8 cellular contexts compared by ENCODE assay signal in the genomic region with DNA sequence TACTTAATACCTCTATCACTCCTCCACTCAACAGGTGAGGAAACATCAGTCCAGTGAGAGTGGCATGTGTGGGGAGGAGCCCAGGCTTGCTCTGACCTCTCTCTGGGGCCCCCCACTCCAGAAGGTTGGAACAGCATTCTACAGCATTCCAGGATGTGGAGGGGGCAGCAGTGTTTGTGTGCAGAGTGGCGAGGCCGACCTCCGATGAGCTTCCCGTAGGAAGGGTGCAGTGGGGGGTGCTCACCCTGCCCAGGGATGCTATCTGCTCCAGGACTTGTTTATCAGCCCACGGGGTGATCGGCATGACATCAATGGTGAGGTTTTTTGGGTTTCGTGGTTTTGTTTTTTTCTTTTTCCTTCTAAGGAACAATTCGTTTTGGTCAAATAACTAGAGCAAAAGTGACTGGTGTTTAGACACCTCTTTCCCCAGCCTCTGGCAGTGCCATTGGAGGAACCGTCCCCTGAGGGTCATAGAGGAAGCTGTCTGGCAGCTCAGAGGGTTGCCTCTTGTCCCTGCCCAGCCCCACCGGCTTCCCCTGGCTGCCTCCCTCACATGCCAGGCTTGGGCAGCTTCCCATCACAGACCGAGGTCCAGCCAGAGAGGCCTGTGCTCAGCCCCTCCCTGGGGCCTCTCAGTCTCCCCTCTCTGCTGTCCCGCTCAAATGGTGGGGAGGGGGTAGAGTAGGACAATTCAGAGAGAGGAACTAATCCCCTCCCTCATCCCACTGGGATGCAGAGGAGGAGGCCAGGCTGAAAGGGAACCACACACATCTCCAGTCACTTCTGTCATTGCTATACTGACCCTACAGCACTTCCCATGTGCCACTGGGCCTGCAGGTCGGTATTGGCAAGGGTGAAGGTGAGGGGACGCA.
DNase-seq lines count a peak whose midpoint lies in the region; ATAC-seq and TF ChIP-seq lines count a peak whose summit lies in the region.

No MANE protein-coding gene starts in this region.

- H3K36me3 Mint-ChIP-seq in T-cell, result no peaks in the 10 kb centered on the region

- POLR2A ChIA-PET in GM10248 (lab: Yijun Ruan, JAX) (interaction anchor here (1.0 kb wide), 1 partner anchor 110 kb away, joined by 3 read pairs; no protein-coding TSS in a partner anchor), T-cell (lab: Charles Lee) (interaction anchor here (0.6 to 4.2 kb wide), 9 partner anchors 42 to 98 kb away, joined by 3 to 32 read pairs (median 5); a partner anchor contains a TSS)

- peak overlapping the region; percentile 17 to 63 (median 47) for H3K4me3 Mint-ChIP-seq in T-cell

- H3K9me3 Mint-ChIP-seq in T-cell, result no peaks in the 10 kb centered on the region

- H3K4me3 ChIP-seq in rectal smooth muscle tissue (ENCODE audit: low read length), result no peak overlapping the region

- no peaks in the 10 kb centered on the region for H3K4me1 ChIP-seq in rectal smooth muscle tissue (ENCODE audit: control insufficient read depth, insufficient read depth, low read length)

- H3K4me1 Mint-ChIP-seq in T-cell, result peaks cover 86 to 91% (median 89%) of the 10 kb centered on the region in 3 donors

- no peaks in the 10 kb centered on the region for H3K27me3 Mint-ChIP-seq in T-cell

- H3K9ac ChIP-seq in rectal smooth muscle tissue (ENCODE audit: low read length), result no peak overlapping the region

- TF ChIP-seq CTCF in GM10248 (IDR thresholded peaks at IDR 0.05; ENCODE audit: control extremely low read depth, extremely low read depth, low read depth, missing control alignments), result no peak

- DNase-seq in GM10248 (ENCODE audit: extremely low spot score) (peak; percentile 19), T-cell (peak in 6 of 34 experiments; percentile 30 to 57 (median 40)), fibroblast of gingiva (ENCODE audit: low read depth) (peak; percentile 24), HT-29 (ENCODE audit: low spot score) (no peak)

- ATAC-seq in T-cell (replicated peaks in 1 of 4), result no peak
- no peak for ATAC-seq in GM19463 (IDR thresholded peaks at IDR 0.05; ENCODE audit: unreplicated experiment)
- no peak for ATAC-seq in esophagus mucosa
- ATAC-seq in GM18511 (IDR thresholded peaks at IDR 0.05; ENCODE audit: unreplicated experiment), result no peak

- H3K27me3 ChIP-seq in rectal smooth muscle tissue (ENCODE audit: control insufficient read depth, insufficient read depth, low read length), result no peaks in the 10 kb centered on the region

- H3K27ac ChIP-seq in rectal smooth muscle tissue (ENCODE audit: low read depth, low read length), result peak overlapping the region; percentile 43

- H3K36me3 ChIP-seq in rectal smooth muscle tissue (ENCODE audit: control insufficient read depth, insufficient read depth, low read length), result no peaks in the 10 kb centered on the region

- peak overlapping the region; percentile 99 to 100 for H3K27ac Mint-ChIP-seq in T-cell

- CTCF ChIA-PET in GM10248 (lab: Yijun Ruan, JAX), result interaction anchor here (0.8 to 12.5 kb wide), 7 partner anchors 10 to 412 kb away, joined by 3 to 169 read pairs (median 9); a partner anchor contains a TSS
- CTCF ChIA-PET in T-cell (lab: Charles Lee), result interaction anchor here (0.6 to 8.5 kb wide), 10 partner anchors 10 to 411 kb away, joined by 3 to 49 read pairs (median 10); a partner anchor contains a TSS
